ENCODE assay signal across 26 cellular contexts in genomic region chr18:31738460-31739407, GRCh38. TPM values are rescaled to one million over a fixed set of nuclear protein-coding genes. Genes with fewer than 3 reads are reported as not detected.
DNase-seq lines count a peak whose midpoint lies in the region; ATAC-seq, FAIRE-seq and TF ChIP-seq lines count a peak whose summit lies in the region.
"Had no signal": no experiment of that assay in that cellular context is flagged by ENCODE, and none has a peak within 500 bp of the region (broad histone marks: within the 10 kb centered on the region; RNA-seq: fewer than 3 reads in every experiment).

No MANE protein-coding gene starts in this region.

- TF ChIP-seq POLR2A in GM12878 (IDR thresholded peaks at IDR 0.05; ENCODE audit: low read depth, low read length): no peak

- H3K9ac ChIP-seq in GM12878 (ENCODE audit: control insufficient read depth, insufficient read depth, low read length): no peak overlapping the region
- H3K9ac ChIP-seq: SK-N-SH had no signal

- no peaks in the 10 kb centered on the region for H3K79me2 ChIP-seq in GM12878 (ENCODE audit: control insufficient read depth, insufficient read depth, low read length)

- in situ Hi-C loops in Caki2 (cut with HindIII; ENCODE audit: low pct_unique_long_range_greater_than_20kb, low sequenced_read_pairs): no loop called here
- in situ Hi-C loops in GM12878 (cut with MboI): no loop called here

- intact Hi-C loops in GM12878 (cut with micrococcal nuclease; ENCODE audit: unreplicated experiment) (no loop called here), mucosa of descending colon (cut with DNase I, micrococcal nuclease) (no loop called here)

- ATAC-seq in GM12878 (no peak), left lobe of liver (peak; percentile 77), mucosa of descending colon (no peak), GM21528 (IDR thresholded peaks at IDR 0.05; ENCODE audit: low FRiP score, unreplicated experiment) (no peak), GM18511 (IDR thresholded peaks at IDR 0.05; ENCODE audit: unreplicated experiment) (no peak)
- ATAC-seq: gastroesophageal sphincter; naive thymus-derived CD4-positive, alpha-beta T cell; sciatic nerve had no signal

- RAD21 ChIA-PET in GM12878 (lab: Charles Lee; ENCODE audit: unreplicated experiment): interaction anchor here (0.5 to 1.6 kb wide), 7 partner anchors 14 to 240 kb away, joined by 3 to 6 read pairs (median 3); no protein-coding TSS in a partner anchor

- H3K4me1 ChIP-seq in GM12878 (ENCODE audit: control insufficient read depth, insufficient read depth, low read length): no peaks in the 10 kb centered on the region
- H3K4me1 ChIP-seq in mucosa of descending colon (ENCODE audit: low read depth): no peaks in the 10 kb centered on the region
- H3K4me1 ChIP-seq: gastroesophageal sphincter, vagina had no signal

- TF ChIP-seq EP300 in GM12878 (IDR thresholded peaks at IDR 0.05; ENCODE audit: borderline replicate concordance in 1 of 2, control insufficient read depth in 1 of 2, low read depth in 2 of 2, low read length in 2 of 2): no peak

- no peak overlapping the region for H3K4me2 ChIP-seq in GM12878 (ENCODE audit: control insufficient read depth, insufficient read depth)
- H3K4me2 ChIP-seq: SK-N-SH had no signal

- no peaks in the 10 kb centered on the region for H3K27me3 ChIP-seq in GM12878 (replicated peaks in 1 of 2; ENCODE audit: control insufficient read depth in 2 of 2, insufficient read depth in 2 of 2, low read length in 1 of 2)
- H3K27me3 ChIP-seq: gastroesophageal sphincter, vagina had no signal

- TF ChIP-seq RAD21 in GM12878 (IDR thresholded peaks at IDR 0.05; ENCODE audit: insufficient read depth, low read depth, low read length): no peak

- no peak for TF ChIP-seq CTCF in GM12878 (IDR thresholded peaks at IDR 0.05 in 2 of 3, conservative IDR thresholded peaks at IDR 0.05 in 1 of 3; ENCODE audit: control insufficient read depth in 2 of 3, extremely low read depth in 1 of 3, insufficient read depth in 1 of 3, low read depth in 3 of 3, low read length in 3 of 3)
- TF ChIP-seq CTCF in mucosa of descending colon (IDR thresholded peaks at IDR 0.05): no peak

- DNase-seq in Caki2 (ENCODE audit: low read depth) (peak; percentile 46), LHCN-M2 (ENCODE audit: low read depth) (peak; percentile 36), GM12878 (ENCODE audit: low read depth, low spot score) (no peak), left lobe of liver (ENCODE audit: low spot score) (peak; percentile 86), mucosa of descending colon (no peak), urothelium cell line (ENCODE audit: low spot score) (no peak)
- DNase-seq: activated naive CD4-positive, alpha-beta T cell treated with anti-CD3 and anti-CD28 coated beads for 36 hours; activated T-cell treated with anti-CD3 and anti-CD28 coated beads, Interleukin-2, amount 50 U/mL, for 24 hours; anterior cingulate cortex; caudate nucleus; mesenchymal stem cell; MV-4-11; naive thymus-derived CD4-positive, alpha-beta T cell; NCI-H1930; NCI-H226; SK-N-SH; T-helper 9 cell had no signal

- H3K4me3 ChIP-seq in GM12878 (no peak overlapping the region), mucosa of descending colon (no peak overlapping the region)
- H3K4me3 ChIP-seq: gastroesophageal sphincter, vagina had no signal

- H2AFZ ChIP-seq in GM12878 (ENCODE audit: control insufficient read depth, low read depth, low read length): no peak overlapping the region

- POLR2A ChIA-PET in GM12878 (lab: Charles Lee): no interaction called here

- SMC1A ChIA-PET in GM12878 (lab: Charles Lee; ENCODE audit: uncharacterized antibody, unreplicated experiment): interaction anchor here (0.6 to 4.5 kb wide), 14 partner anchors 10 to 314 kb away, joined by 3 to 29 read pairs (median 4); no protein-coding TSS in a partner anchor

- BruUV-seq in GM12878 (replicated peaks; lab: Mats Ljungman, UMichigan): no TSS peak

- no peaks in the 10 kb centered on the region for H4K20me1 ChIP-seq in GM12878 (ENCODE audit: control insufficient read depth, insufficient read depth)

- no peak for FAIRE-seq in GM12878 (lab: Jason Lieb, UNC)
- FAIRE-seq in urothelium cell line (lab: Jason Lieb, UNC): no peak

- 74% methylated on average over 11 of the region's 11 CpGs for WGBS in GM12878 (ENCODE audit: insufficient coverage, insufficient replicate concordance, low lambda C conversion rate, missing lambda C conversion rate)

- H3K27ac ChIP-seq in GM12878 (ENCODE audit: control insufficient read depth, insufficient read depth): no peak overlapping the region
- H3K27ac ChIP-seq: C4-2B, gastroesophageal sphincter, RWPE1, vagina had no signal

- H3K36me3 ChIP-seq in GM12878 (ENCODE audit: control insufficient read depth in 2 of 2, insufficient read depth in 2 of 2, low read length in 1 of 2) (no peaks in the 10 kb centered on the region), mucosa of descending colon (ENCODE audit: low read depth) (no peaks in the 10 kb centered on the region)
- H3K36me3 ChIP-seq: gastroesophageal sphincter, vagina had no signal

- CTCF ChIA-PET in GM12878 (lab: Yijun Ruan, JAX): interaction anchor here (0.6 to 4.0 kb wide), 14 partner anchors 13 to 314 kb away, joined by 3 to 31 read pairs (median 4); no protein-coding TSS in a partner anchor

- no peaks in the 10 kb centered on the region; the same call in 1 of the 3 replicates for H3K9me3 ChIP-seq in GM12878 (replicated peaks; ENCODE audit: control insufficient read depth, insufficient read depth, low read length)
- no peaks in the 10 kb centered on the region for H3K9me3 ChIP-seq in mucosa of descending colon
- H3K9me3 ChIP-seq: gastroesophageal sphincter, SK-N-SH, vagina had no signal

TF ChIP-seq in GM12878, 131 proteins besides CTCF, POLR2A, EP300 and RAD21 (continues in another document):
- no peak for TF ChIP-seq SKIL (IDR thresholded peaks at IDR 0.05; ENCODE audit: low read depth, poor library complexity, severe bottlenecking)

RNA-seq across cellular contexts. Expression of gene SLC25A52, which starts 21.9 kb away (rescaled TPM):
- total RNA-seq in Caki2 (2014; rRNA removed; shearing (Covaris generic); ENCODE audit: low replicate concordance): not detected in 2 replicates
- total RNA-seq in LHCN-M2 (2014; rRNA removed): not detected in 2 replicates
- polyA plus RNA-seq in LHCN-M2 (2012): not detected
- total RNA-seq in GM12878 (2013; cell fraction: nucleolus; rRNA removed): 0.66 and 0.84 TPM in 2 replicates
- total RNA-seq in GM12878 (2014; rRNA removed): not detected in 2 replicates
- not detected in 2 replicates for total RNA-seq in GM12878 (2014; rRNA removed; fragmentation: Illumina TruSeq; extraction: Trizol)
- not detected in 2 replicates for total RNA-seq in GM12878 (2021)
- polyA plus RNA-seq in GM12878 (2011; ENCODE audit: low read depth): not detected
- 0.09 TPM in 1 of 2 replicates, not detected in the other for polyA plus RNA-seq in GM12878 (2011; rRNA removed)
- polyA plus RNA-seq in GM12878 (2011; cell fraction: cytosol; rRNA removed): not detected in 2 replicates
- polyA plus RNA-seq in GM12878 (2011; cell fraction: nucleus; rRNA removed): not detected in 2 replicates
- not detected in 2 replicates for polyA plus RNA-seq in GM12878 (2012)
- polyA plus RNA-seq in GM12878 (2014; fragmentation: Illumina TruSeq; extraction: Trizol): not detected in 2 replicates
- not detected for polyA plus RNA-seq in GM12878 (2014; fragmentation: Nextera tagmentation; extraction: Ambion mirVana)
- not detected in 2 replicates for polyA plus RNA-seq in GM12878 (2014; rRNA removed)
- polyA plus RNA-seq in GM12878 (2016; fragmentation: Nextera tagmentation; extraction: Ambion mirVana): not detected
- 0.21 TPM in 1 of 2 replicates, not detected in the other for polyA minus RNA-seq in GM12878 (2011; rRNA and poly(A)+ RNA removed)
- not detected in 2 replicates for polyA minus RNA-seq in GM12878 (2011; cell fraction: cytosol; rRNA and poly(A)+ RNA removed)
- not detected in 2 replicates for polyA minus RNA-seq in GM12878 (2011; cell fraction: nucleus; rRNA and poly(A)+ RNA removed)
- not detected for total RNA-seq in left lobe of liver
- total RNA-seq in mucosa of descending colon: not detected
- total RNA-seq: activated naive CD4-positive, alpha-beta T cell treated with anti-CD3 and anti-CD28 coated beads for 36 hours; kidney epithelial cell; naive thymus-derived CD4-positive, alpha-beta T cell; omental fat pad; sciatic nerve; vagina had no signal
- polyA plus RNA-seq: naive thymus-derived CD4-positive, alpha-beta T cell had no signal

RNA-seq across cellular contexts. Expression of gene B4GALT6, which starts 54.4 kb away (rescaled TPM):
- 0.78 and 1.0 TPM in 2 replicates for total RNA-seq in Caki2 (2014; rRNA removed; shearing (Covaris generic); ENCODE audit: low replicate concordance)
- not detected in 2 replicates for total RNA-seq in LHCN-M2 (2014; rRNA removed)
- polyA plus RNA-seq in LHCN-M2 (2012): not detected
- total RNA-seq in GM12878 (2013; cell fraction: nucleolus; rRNA removed): 40.1 and 41.4 TPM in 2 replicates
- 14.8 and 17.8 TPM in 2 replicates for total RNA-seq in GM12878 (2014; rRNA removed)
- 20.8 and 21.9 TPM in 2 replicates for total RNA-seq in GM12878 (2014; rRNA removed; fragmentation: Illumina TruSeq; extraction: Trizol)
- 43.0 and 44.5 TPM in 2 replicates for total RNA-seq in GM12878 (2021)
- 6.5 TPM for polyA plus RNA-seq in GM12878 (2011; ENCODE audit: low read depth)
- 47.4 and 82.7 TPM in 2 replicates for polyA plus RNA-seq in GM12878 (2011; rRNA removed)
- polyA plus RNA-seq in GM12878 (2011; cell fraction: cytosol; rRNA removed): 11.0 and 15.6 TPM in 2 replicates
- polyA plus RNA-seq in GM12878 (2011; cell fraction: nucleus; rRNA removed): 32.3 and 32.5 TPM in 2 replicates
- 18.1 and 21.1 TPM in 2 replicates for polyA plus RNA-seq in GM12878 (2012)
- polyA plus RNA-seq in GM12878 (2014; fragmentation: Illumina TruSeq; extraction: Trizol): 35.7 and 48.3 TPM in 2 replicates
- 10 to 100 TPM; 13.4 to 14.1 TPM for polyA plus RNA-seq in GM12878 (2014; fragmentation: Nextera tagmentation; extraction: Ambion mirVana)
- polyA plus RNA-seq in GM12878 (2014; rRNA removed): 20.2 and 21.3 TPM in 2 replicates
- polyA plus RNA-seq in GM12878 (2016; fragmentation: Nextera tagmentation; extraction: Ambion mirVana): 10 to 100 TPM; 11.9 to 13.6 TPM
- polyA minus RNA-seq in GM12878 (2011; rRNA and poly(A)+ RNA removed): 26.6 and 46.6 TPM in 2 replicates
- 24.7 and 28.3 TPM in 2 replicates for polyA minus RNA-seq in GM12878 (2011; cell fraction: cytosol; rRNA and poly(A)+ RNA removed)
- polyA minus RNA-seq in GM12878 (2011; cell fraction: nucleus; rRNA and poly(A)+ RNA removed): 15.2 and 19.9 TPM in 2 replicates
- 2.7 TPM for total RNA-seq in left lobe of liver
- total RNA-seq in mucosa of descending colon: 1 to 10 TPM; 6.9 to 8.0 (median 7.8) TPM

Comparison
In these comparisons a context has a peak if more than half of its experiments do, and no peak if none do; other contexts are left out.
1. DNase-seq: peak in Caki2 (single experiment), LHCN-M2 (single experiment) and left lobe of liver (single experiment); none in GM12878 (single experiment), mucosa of descending colon (0 of 3) and urothelium cell line (single experiment).